2 cellular contexts compared by ENCODE assay signal in the genomic region with DNA sequence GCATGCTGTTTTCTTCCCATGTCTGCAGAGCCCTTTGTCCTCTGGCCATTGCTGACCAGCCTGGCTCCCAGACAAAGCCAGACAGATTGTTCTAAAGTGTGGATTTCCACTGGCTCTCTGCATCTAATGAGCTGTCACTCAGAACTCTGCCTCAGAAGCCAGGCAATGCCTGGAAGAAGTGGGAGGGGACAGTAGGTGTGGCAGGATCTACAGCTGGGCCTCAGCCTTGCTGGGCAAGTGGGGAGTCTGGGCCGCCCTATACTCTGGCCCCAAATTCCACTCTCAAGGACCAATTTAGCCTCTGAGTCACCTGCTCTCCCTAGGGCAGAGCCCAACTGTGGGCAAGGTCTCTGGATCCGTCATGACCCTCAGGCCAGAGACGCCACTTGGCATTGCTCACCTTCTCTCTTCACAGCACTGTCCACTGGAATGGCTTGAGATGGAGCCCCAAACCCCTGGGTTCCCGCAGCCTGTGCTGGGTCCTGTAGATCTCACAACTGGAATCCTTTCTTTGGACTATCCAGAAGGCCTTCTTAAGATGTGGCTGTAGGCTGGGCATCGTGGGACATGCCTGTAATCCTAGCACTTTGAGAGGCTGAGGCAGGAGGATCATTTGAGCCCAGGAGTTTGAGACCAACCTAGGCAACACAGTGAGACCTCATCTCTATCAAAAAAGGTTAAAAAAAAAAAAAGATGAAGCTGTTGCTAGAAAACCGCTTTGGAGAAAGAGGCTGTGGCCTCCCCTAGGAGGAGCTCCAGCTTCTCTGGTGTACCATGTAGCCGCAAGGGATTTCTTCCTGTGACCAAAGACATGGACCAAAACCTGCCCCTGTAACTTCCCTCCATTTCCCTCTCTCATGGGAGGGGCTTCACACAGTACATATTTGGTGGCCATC.
A peak's percentile ranks its signal among the peaks of the same experiment; 100 is the strongest.
TF ChIP-seq lines count a peak whose summit lies in the region.

No MANE protein-coding gene starts in this region.

TF ChIP-seq in GM23338, 12 proteins besides CTCF, POLR2A, EP300 and RAD21 (continues in another document):
- TF ChIP-seq EZH2 (IDR thresholded peaks at IDR 0.05; ENCODE audit: low read depth, unreplicated experiment) (no peak), JUNB (IDR thresholded peaks at IDR 0.05; ENCODE audit: unreplicated experiment) (no peak), ZNF331 (CRISPR knock-in tag; IDR thresholded peaks at IDR 0.05; ENCODE audit: low read depth) (no peak), CREB1 (CRISPR knock-in tag; IDR thresholded peaks at IDR 0.05; ENCODE audit: low read depth) (no peak), POLR2AphosphoS5 (IDR thresholded peaks at IDR 0.05; ENCODE audit: low read depth) (no peak), STAT1 (IDR thresholded peaks at IDR 0.05; ENCODE audit: unreplicated experiment) (no peak), ZNF114 (CRISPR knock-in tag; IDR thresholded peaks at IDR 0.05) (no peak)
- TF ChIP-seq, protein P1, sequence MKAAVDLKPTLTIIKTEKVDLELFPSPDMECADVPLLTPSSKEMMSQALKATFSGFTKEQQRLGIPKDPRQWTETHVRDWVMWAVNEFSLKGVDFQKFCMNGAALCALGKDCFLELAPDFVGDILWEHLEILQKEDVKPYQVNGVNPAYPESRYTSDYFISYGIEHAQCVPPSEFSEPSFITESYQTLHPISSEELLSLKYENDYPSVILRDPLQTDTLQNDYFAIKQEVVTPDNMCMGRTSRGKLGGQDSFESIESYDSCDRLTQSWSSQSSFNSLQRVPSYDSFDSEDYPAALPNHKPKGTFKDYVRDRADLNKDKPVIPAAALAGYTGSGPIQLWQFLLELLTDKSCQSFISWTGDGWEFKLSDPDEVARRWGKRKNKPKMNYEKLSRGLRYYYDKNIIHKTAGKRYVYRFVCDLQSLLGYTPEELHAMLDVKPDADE (IDR thresholded peaks at IDR 0.05), result no peak
- TF ChIP-seq, protein P2, sequence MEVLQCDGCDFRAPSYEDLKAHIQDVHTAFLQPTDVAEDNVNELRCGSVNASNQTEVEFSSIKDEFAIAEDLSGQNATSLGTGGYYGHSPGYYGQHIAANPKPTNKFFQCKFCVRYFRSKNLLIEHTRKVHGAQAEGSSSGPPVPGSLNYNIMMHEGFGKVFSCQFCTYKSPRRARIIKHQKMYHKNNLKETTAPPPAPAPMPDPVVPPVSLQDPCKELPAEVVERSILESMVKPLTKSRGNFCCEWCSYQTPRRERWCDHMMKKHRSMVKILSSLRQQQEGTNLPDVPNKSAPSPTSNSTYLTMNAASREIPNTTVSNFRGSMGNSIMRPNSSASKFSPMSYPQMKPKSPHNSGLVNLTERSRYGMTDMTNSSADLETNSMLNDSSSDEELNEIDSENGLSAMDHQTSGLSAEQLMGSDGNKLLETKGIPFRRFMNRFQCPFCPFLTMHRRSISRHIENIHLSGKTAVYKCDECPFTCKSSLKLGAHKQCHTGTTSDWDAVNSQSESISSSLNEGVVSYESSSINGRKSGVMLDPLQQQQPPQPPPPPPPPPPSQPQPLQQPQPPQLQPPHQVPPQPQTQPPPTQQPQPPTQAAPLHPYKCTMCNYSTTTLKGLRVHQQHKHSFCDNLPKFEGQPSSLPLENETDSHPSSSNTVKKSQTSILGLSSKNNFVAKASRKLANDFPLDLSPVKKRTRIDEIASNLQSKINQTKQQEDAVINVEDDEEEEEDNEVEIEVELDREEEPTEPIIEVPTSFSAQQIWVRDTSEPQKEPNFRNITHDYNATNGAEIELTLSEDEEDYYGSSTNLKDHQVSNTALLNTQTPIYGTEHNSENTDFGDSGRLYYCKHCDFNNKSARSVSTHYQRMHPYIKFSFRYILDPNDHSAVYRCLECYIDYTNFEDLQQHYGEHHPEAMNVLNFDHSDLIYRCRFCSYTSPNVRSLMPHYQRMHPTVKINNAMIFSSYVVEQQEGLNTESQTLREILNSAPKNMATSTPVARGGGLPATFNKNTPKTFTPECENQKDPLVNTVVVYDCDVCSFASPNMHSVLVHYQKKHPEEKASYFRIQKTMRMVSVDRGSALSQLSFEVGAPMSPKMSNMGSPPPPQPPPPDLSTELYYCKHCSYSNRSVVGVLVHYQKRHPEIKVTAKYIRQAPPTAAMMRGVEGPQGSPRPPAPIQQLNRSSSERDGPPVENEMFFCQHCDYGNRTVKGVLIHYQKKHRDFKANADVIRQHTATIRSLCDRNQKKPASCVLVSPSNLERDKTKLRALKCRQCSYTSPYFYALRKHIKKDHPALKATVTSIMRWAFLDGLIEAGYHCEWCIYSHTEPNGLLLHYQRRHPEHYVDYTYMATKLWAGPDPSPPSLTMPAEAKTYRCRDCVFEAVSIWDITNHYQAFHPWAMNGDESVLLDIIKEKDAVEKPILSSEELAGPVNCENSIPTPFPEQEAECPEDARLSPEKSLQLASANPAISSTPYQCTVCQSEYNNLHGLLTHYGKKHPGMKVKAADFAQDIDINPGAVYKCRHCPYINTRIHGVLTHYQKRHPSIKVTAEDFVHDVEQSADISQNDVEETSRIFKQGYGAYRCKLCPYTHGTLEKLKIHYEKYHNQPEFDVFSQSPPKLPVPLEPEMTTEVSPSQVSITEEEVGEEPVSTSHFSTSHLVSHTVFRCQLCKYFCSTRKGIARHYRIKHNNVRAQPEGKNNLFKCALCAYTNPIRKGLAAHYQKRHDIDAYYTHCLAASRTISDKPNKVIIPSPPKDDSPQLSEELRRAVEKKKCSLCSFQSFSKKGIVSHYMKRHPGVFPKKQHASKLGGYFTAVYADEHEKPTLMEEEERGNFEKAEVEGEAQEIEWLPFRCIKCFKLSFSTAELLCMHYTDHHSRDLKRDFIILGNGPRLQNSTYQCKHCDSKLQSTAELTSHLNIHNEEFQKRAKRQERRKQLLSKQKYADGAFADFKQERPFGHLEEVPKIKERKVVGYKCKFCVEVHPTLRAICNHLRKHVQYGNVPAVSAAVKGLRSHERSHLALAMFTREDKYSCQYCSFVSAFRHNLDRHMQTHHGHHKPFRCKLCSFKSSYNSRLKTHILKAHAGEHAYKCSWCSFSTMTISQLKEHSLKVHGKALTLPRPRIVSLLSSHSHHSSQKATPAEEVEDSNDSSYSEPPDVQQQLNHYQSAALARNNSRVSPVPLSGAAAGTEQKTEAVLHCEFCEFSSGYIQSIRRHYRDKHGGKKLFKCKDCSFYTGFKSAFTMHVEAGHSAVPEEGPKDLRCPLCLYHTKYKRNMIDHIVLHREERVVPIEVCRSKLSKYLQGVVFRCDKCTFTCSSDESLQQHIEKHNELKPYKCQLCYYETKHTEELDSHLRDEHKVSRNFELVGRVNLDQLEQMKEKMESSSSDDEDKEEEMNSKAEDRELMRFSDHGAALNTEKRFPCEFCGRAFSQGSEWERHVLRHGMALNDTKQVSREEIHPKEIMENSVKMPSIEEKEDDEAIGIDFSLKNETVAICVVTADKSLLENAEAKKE (CRISPR knock-in tag; IDR thresholded peaks at IDR 0.05), result no peak

TF ChIP-seq in H1, 55 proteins besides CTCF, POLR2A, EP300 and RAD21:
- TF ChIP-seq TCF12 (IDR thresholded peaks at IDR 0.05; ENCODE audit: low read depth, low read length) (no peak), MAFK (IDR thresholded peaks at IDR 0.05; ENCODE audit: low read depth, low read length) (no peak), ASH2L (IDR thresholded peaks at IDR 0.05; ENCODE audit: low read length) (no peak), TEAD4 (IDR thresholded peaks at IDR 0.05; ENCODE audit: low read depth, low read length) (no peak)
- TF ChIP-seq, protein P3, sequence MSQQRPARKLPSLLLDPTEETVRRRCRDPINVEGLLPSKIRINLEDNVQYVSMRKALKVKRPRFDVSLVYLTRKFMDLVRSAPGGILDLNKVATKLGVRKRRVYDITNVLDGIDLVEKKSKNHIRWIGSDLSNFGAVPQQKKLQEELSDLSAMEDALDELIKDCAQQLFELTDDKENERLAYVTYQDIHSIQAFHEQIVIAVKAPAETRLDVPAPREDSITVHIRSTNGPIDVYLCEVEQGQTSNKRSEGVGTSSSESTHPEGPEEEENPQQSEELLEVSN (IDR thresholded peaks at IDR 0.05), result peak; percentile 16; the same call in 1 of the 2 replicates
